27 cellular contexts compared by ENCODE assay signal in genomic region chr3:62677926-62678325, GRCh38.
"Had no signal": no experiment of that assay in that cellular context is flagged by ENCODE, and none has a peak within 500 bp of the region (broad histone marks: within the 10 kb centered on the region; RNA-seq: fewer than 3 reads in every experiment).

No MANE protein-coding gene starts in this region.

- H3K27ac ChIP-seq: cardiac muscle cell, KMS-11, SK-N-MC had no signal

- H3K27me3 ChIP-seq: cardiac muscle cell had no signal

- DNase-seq: activated CD4-positive, alpha-beta T cell treated with anti-CD3 and anti-CD28 coated beads for 4 hours; activated CD8-positive, alpha-beta memory T cell treated with anti-CD3 and anti-CD28 coated beads, Interleukin-2, amount 50 U/mL, for 4 hours; activated CD8-positive, alpha-beta T cell treated with anti-CD3 and anti-CD28 coated beads for 36 hours; activated naive CD8-positive, alpha-beta T cell treated with anti-CD3 and anti-CD28 coated beads, Interleukin-2, amount 50 U/mL, for 24 hours; activated T-cell treated with anti-CD3 and anti-CD28 coated beads, Interleukin-2, amount 50 U/mL, for 72 hours; amniotic stem cell; cerebellar nuclear complex; NCI-H1092 treated with DMSO at 0.1 percent for 48 hours; NCI-H1436; NCI-H1694 treated with DMSO at 0.1 percent for 48 hours; NCI-H2171; NCI-H2227 treated with DMSO at 0.1 percent for 48 hours; NCI-H446 treated with DMSO at 0.1 percent for 48 hours; NCI-H524 treated with DMSO at 0.1 percent for 48 hours; NCI-H748 treated with DMSO at 0.1 percent for 48 hours; NK-92 treated with Interleukin-12 subunit alpha and Interleukin-12 subunit beta, amount 100 ng/mL, for 24 hours; OCI-M1; RPMI8226; T-cell; T-helper 2 cell; T1000 had no signal

- H3K9ac ChIP-seq: KMS-11 had no signal

- H3K4me2 ChIP-seq: KMS-11 had no signal

- H3K4me3 ChIP-seq: cardiac muscle cell, SK-N-MC had no signal

- FAIRE-seq: astrocyte, colon, TTC549 had no signal

- H3K36me3 ChIP-seq: cardiac muscle cell had no signal
